18 cellular contexts compared by ENCODE assay signal in genomic region chr5:142319105-142319504, GRCh38. TPM values are rescaled to one million over a fixed set of nuclear protein-coding genes. Genes with fewer than 3 reads are reported as not detected.
DNase-seq lines count a peak whose midpoint lies in the region; ATAC-seq and TF ChIP-seq lines count a peak whose summit lies in the region.
"Had no signal": no experiment of that assay in that cellular context is flagged by ENCODE, and none has a peak within 500 bp of the region (broad histone marks: within the 10 kb centered on the region; RNA-seq: fewer than 3 reads in every experiment).

No MANE protein-coding gene starts in this region.

- H3K4me1 Mint-ChIP-seq in osteocyte (ENCODE audit: unreplicated experiment): peaks cover 73% of the 10 kb centered on the region

- H3K4me1 ChIP-seq in HUES48 (ENCODE audit: control insufficient read depth, insufficient read depth, low read length) (peaks cover 54% of the 10 kb centered on the region), esophagus muscularis mucosa (peaks cover 43 to 95% (median 90%) of the 10 kb centered on the region in 4 donors)
- H3K4me1 ChIP-seq: testis had no signal

- H3K4me3 ChIP-seq in GM08714 (ENCODE audit: low read length) (peak overlapping the region; percentile 49; the same call in 1 of the 2 replicates), HUES48 (ENCODE audit: low read depth, low read length) (peak overlapping the region; percentile 80), esophagus muscularis mucosa (peak overlapping the region; percentile 1 to 74 (median 20))
- H3K4me3 ChIP-seq: testis had no signal

- H3K9ac ChIP-seq in HUES48 (ENCODE audit: low read depth, low read length): no peak overlapping the region

- H3K9me3 ChIP-seq in HUES48 (ENCODE audit: control insufficient read depth, insufficient read depth, low read length) (no peaks in the 10 kb centered on the region), esophagus muscularis mucosa (no peaks in the 10 kb centered on the region)
- H3K9me3 ChIP-seq: neutrophil, testis had no signal

- H3K27ac Mint-ChIP-seq in osteocyte (ENCODE audit: unreplicated experiment): peak overlapping the region; percentile 68
- H3K27ac Mint-ChIP-seq: activated CD8-positive, alpha-beta T cell treated with anti-CD3 and anti-CD28 coated beads, Interleukin-2, amount 10 ng/mL, durations not matched to agents 7 days and 5 days; immature natural killer cell; T-cell had no signal

- no peak for ATAC-seq in HG02973 (IDR thresholded peaks at IDR 0.05; ENCODE audit: unreplicated experiment)
- ATAC-seq: activated CD8-positive, alpha-beta T cell treated with anti-CD3 and anti-CD28 coated beads, Interleukin-2, amount 10 ng/mL, durations not matched to agents 7 days and 5 days; T-cell had no signal

- no peaks in the 10 kb centered on the region for H3K27me3 Mint-ChIP-seq in osteocyte (ENCODE audit: unreplicated experiment)

- TF ChIP-seq EP300 in esophagus muscularis mucosa (IDR thresholded peaks at IDR 0.05): no peak

- peak overlapping the region; percentile 53 for H3K27ac ChIP-seq in HUES48 (ENCODE audit: low read depth, low read length)
- peak overlapping the region in 3 of 4 donors; percentile 33 to 85 (median 53) for H3K27ac ChIP-seq in esophagus muscularis mucosa (replicated peaks in 1 of 4)
- H3K27ac ChIP-seq: neutrophil had no signal

- intact Hi-C loops in esophagus muscularis mucosa (cut with DNase I): loop anchor here (10.0 kb wide), 1 partner anchor 104 kb away; no protein-coding TSS in a partner anchor

- H3K9me3 Mint-ChIP-seq in osteocyte (ENCODE audit: unreplicated experiment): no peaks in the 10 kb centered on the region
- H3K9me3 Mint-ChIP-seq: immature natural killer cell, T-cell had no signal

- DNase-seq in esophagus muscularis mucosa (ENCODE audit: extremely low spot score): no peak
- no peak for DNase-seq in osteocyte (ENCODE audit: extremely low spot score, unreplicated experiment)
- no peak for DNase-seq in NCI-H146 (lab: John Stamatoyannopoulos, UW)
- DNase-seq in UCSD-AML1 (lab: John Stamatoyannopoulos, UW; ENCODE audit: unreplicated experiment): no peak
- DNase-seq in NCI-H1694 (lab: John Stamatoyannopoulos, UW): no peak
- DNase-seq: activated CD8-positive, alpha-beta T cell treated with anti-CD3 and anti-CD28 coated beads, Interleukin-2, amount 10 ng/mL, durations not matched to agents 7 days and 5 days; activated naive CD4-positive, alpha-beta T cell treated with anti-CD3 and anti-CD28 coated beads, Interleukin-2, amount 50 U/mL, for 16 hours; DMS79 treated with DMSO at 0.1 percent for 48 hours; effector CD8-positive, alpha-beta T cell; immature natural killer cell; MM.1S; NCI-H526 treated with DMSO at 0.1 percent for 48 hours; T-cell; testis had no signal

- peaks cover 10% of the 10 kb centered on the region; the same call in 1 of the 2 replicates for H3K27me3 ChIP-seq in HUES48 (ENCODE audit: control insufficient read depth, insufficient read depth, low read length)
- peaks cover 0 to 1% (median 0%) of the 10 kb centered on the region in 4 donors for H3K27me3 ChIP-seq in esophagus muscularis mucosa
- H3K27me3 ChIP-seq: testis had no signal

- H3K4me3 Mint-ChIP-seq in osteocyte (ENCODE audit: unreplicated experiment): no peak overlapping the region
- H3K4me3 Mint-ChIP-seq: activated CD8-positive, alpha-beta T cell treated with anti-CD3 and anti-CD28 coated beads, Interleukin-2, amount 10 ng/mL, durations not matched to agents 7 days and 5 days; immature natural killer cell; T-cell had no signal

- 81% methylated on average over 2 of the region's 2 CpGs for WGBS in esophagus muscularis mucosa

- no peak for TF ChIP-seq CTCF in esophagus muscularis mucosa (IDR thresholded peaks at IDR 0.05)
- TF ChIP-seq CTCF in osteocyte (IDR thresholded peaks at IDR 0.05): no peak

- peaks cover 51% of the 10 kb centered on the region for H3K36me3 ChIP-seq in HUES48 (ENCODE audit: control insufficient read depth, insufficient read depth, low read length)
- peaks cover 0 to 9% (median 6%) of the 10 kb centered on the region in 4 donors for H3K36me3 ChIP-seq in esophagus muscularis mucosa
- H3K36me3 ChIP-seq: neutrophil had no signal

- H3K36me3 Mint-ChIP-seq in osteocyte (ENCODE audit: unreplicated experiment): peaks cover 1% of the 10 kb centered on the region
- H3K36me3 Mint-ChIP-seq: immature natural killer cell, T-cell had no signal

- no peak for TF ChIP-seq POLR2A in esophagus muscularis mucosa (IDR thresholded peaks at IDR 0.05; ENCODE audit: low read depth)

RNA-seq across cellular contexts. Expression of gene SPRY4, which starts 5.7 kb away (rescaled TPM):
- total RNA-seq in esophagus muscularis mucosa: 10 to 100 TPM; 15.4 to 29.0 (median 24.5) TPM
- total RNA-seq in osteocyte: 12.0 and 15.6 TPM in 2 replicates

Comparison
In these comparisons a context has a peak if more than half of its experiments do, and no peak if none do; other contexts are left out.
1. H3K4me3 ChIP-seq: peak in every context shown above with its lines; median percentile 80 in HUES48; 49 in GM08714; 20 in esophagus muscularis mucosa.